ENCODE assay signal across 8 cellular contexts in genomic region chrX:129932137-129932791, GRCh38. TPM values are rescaled to one million over a fixed set of nuclear protein-coding genes. Genes with fewer than 3 reads are reported as not detected.
DNase-seq lines count a peak whose midpoint lies in the region; ATAC-seq and TF ChIP-seq lines count a peak whose summit lies in the region.

No MANE protein-coding gene starts in this region.

- H3K4me3 ChIP-seq in GM06990 (replicated peaks; ENCODE audit: low read depth, low read length) = peak overlapping the region; percentile 71
- peak overlapping the region; percentile 59 for H3K4me3 ChIP-seq in kidney epithelial cell (ENCODE audit: low read depth, low read length)

- no peak overlapping the region for H3K27ac Mint-ChIP-seq in central memory CD8-positive, alpha-beta T cell (ENCODE audit: low read depth)

- TF ChIP-seq CTCF in GM06990 (IDR thresholded peaks at IDR 0.05; ENCODE audit: insufficient read depth, low read length, poor library complexity, severe bottlenecking) = no peak
- no peak for TF ChIP-seq CTCF in kidney epithelial cell (IDR thresholded peaks at IDR 0.05; ENCODE audit: insufficient read depth, low read length, poor library complexity, severe bottlenecking)

- DNase-seq in GM06990 (ENCODE audit: extremely low read depth, insufficient read length) (peak; percentile 86), NCI-H2171 treated with DMSO at 0.1 percent for 48 hours (lab: John Stamatoyannopoulos, UW) (peak; percentile 71), kidney epithelial cell (ENCODE audit: low read depth) (peak; percentile 52)
- peak; percentile 72 for DNase-seq in activated CD4-positive, CD25-positive, alpha-beta regulatory T cell treated with anti-CD3 and anti-CD28 coated beads, Interleukin-2, amount 50 U/mL, for 72 hours
- peak; percentile 20 to 30 for DNase-seq in central memory CD8-positive, alpha-beta T cell (ENCODE audit: low spot score in 2 of 2)
- peak; percentile 52 to 54 for DNase-seq in stimulated activated CD4-positive, alpha-beta T cell treated with anti-CD3 and anti-CD28 coated beads, Interleukin-15, amount 100 ng/mL, for 1 hour (ENCODE audit: low read depth in 1 of 2, low spot score in 1 of 2)

- H3K36me3 ChIP-seq in GM06990 (ENCODE audit: control insufficient read depth, insufficient read depth, low read length) (no peaks in the 10 kb centered on the region), kidney epithelial cell (ENCODE audit: control insufficient read depth, insufficient read depth, low read length) (no peaks in the 10 kb centered on the region)

- no peaks in the 10 kb centered on the region for H3K4me1 Mint-ChIP-seq in central memory CD8-positive, alpha-beta T cell

- peak overlapping the region; percentile 77 for H3K4me3 Mint-ChIP-seq in central memory CD8-positive, alpha-beta T cell

- no peaks in the 10 kb centered on the region for H3K27me3 Mint-ChIP-seq in central memory CD8-positive, alpha-beta T cell

- peak; percentile 49 for ATAC-seq in HG02763 (IDR thresholded peaks at IDR 0.05; ENCODE audit: unreplicated experiment)
- peak; percentile 68 for ATAC-seq in central memory CD8-positive, alpha-beta T cell (replicated peaks; ENCODE audit: extremely low read depth, poor library complexity, severe bottlenecking)
- no peak for ATAC-seq in GM18870 (IDR thresholded peaks at IDR 0.05; ENCODE audit: unreplicated experiment)

- no peaks in the 10 kb centered on the region for H3K9me3 Mint-ChIP-seq in central memory CD8-positive, alpha-beta T cell

- H3K36me3 Mint-ChIP-seq in central memory CD8-positive, alpha-beta T cell (ENCODE audit: insufficient read depth) = peaks cover 6% of the 10 kb centered on the region

- H3K27me3 ChIP-seq in GM06990 (replicated peaks; ENCODE audit: control insufficient read depth, insufficient read depth, low read length) (no peaks in the 10 kb centered on the region), kidney epithelial cell (ENCODE audit: control insufficient read depth, insufficient read depth, low read length) (peaks cover 13% of the 10 kb centered on the region)

RNA-seq across cellular contexts. Expression of gene UTP14A, which starts 26.3 kb away (rescaled TPM):
- total RNA-seq in kidney epithelial cell = 17.6 and 21.6 TPM in 2 replicates

RNA-seq across cellular contexts. Expression of gene BCORL1, which starts 50.2 kb away (rescaled TPM):
- total RNA-seq in kidney epithelial cell = 4.8 and 5.8 TPM in 2 replicates

Comparison
In these comparisons a context has a peak if more than half of its experiments do, and no peak if none do; other contexts are left out.
1. DNase-seq: peak in every context shown above with its lines; median percentile 86 in GM06990; 72 in activated CD4-positive, CD25-positive, alpha-beta regulatory T cell treated with anti-CD3 and anti-CD28 coated beads, Interleukin-2, amount 50 U/mL, for 72 hours; 71 in NCI-H2171 treated with DMSO at 0.1 percent for 48 hours; 53 in stimulated activated CD4-positive, alpha-beta T cell treated with anti-CD3 and anti-CD28 coated beads, Interleukin-15, amount 100 ng/mL, for 1 hour; 52 in kidney epithelial cell; 25 in central memory CD8-positive, alpha-beta T cell.